Comparison of ENCODE assay signal across 8 cellular contexts in genomic region chr3:153164009-153164550, GRCh38. TPM values are rescaled to one million over a fixed set of nuclear protein-coding genes. Genes with fewer than 3 reads are reported as not detected.
A peak's percentile ranks its signal among the peaks of the same experiment; 100 is the strongest.
DNase-seq lines count a peak whose midpoint lies in the region; ATAC-seq and TF ChIP-seq lines count a peak whose summit lies in the region.

No MANE protein-coding gene starts in this region.

- H2BK5ac ChIP-seq in mesenchymal stem cell (ENCODE audit: low read depth, low read length, poor library complexity, severe bottlenecking) = no peak overlapping the region

- H3K9ac ChIP-seq in mesenchymal stem cell (ENCODE audit: low read length) = peak overlapping the region; percentile 99

- intact Hi-C loops in heart left ventricle (cut with DNase I) = loop anchor here in 8 of 10 donors (2.0 to 10.0 kb wide), 12 partner anchors 58 to 603 kb away; no protein-coding TSS in a partner anchor
- intact Hi-C loops in cardiac septum (cut with DNase I) = loop anchor here (5.0 to 10.0 kb wide), 3 partner anchors 122 to 461 kb away; no protein-coding TSS in a partner anchor
- intact Hi-C loops in uterus (cut with DNase I; ENCODE audit: low total_unique reads) = no loop called here

- H2BK15ac ChIP-seq in mesenchymal stem cell (ENCODE audit: low read depth, poor library complexity, severe bottlenecking) = no peak overlapping the region

- no peak overlapping the region for H3K4ac ChIP-seq in mesenchymal stem cell (ENCODE audit: low read depth in 1 of 2, low read length in 2 of 2)

- peak overlapping the region; percentile 83 to 95 (median 93) for H3K27ac Mint-ChIP-seq in brain

- H2BK12ac ChIP-seq in mesenchymal stem cell (ENCODE audit: low read length in 2 of 2) = no peak overlapping the region

- H3K4me2 ChIP-seq in mesenchymal stem cell (ENCODE audit: low read length, poor library complexity, severe bottlenecking) = peak overlapping the region; percentile 82

- H3K18ac ChIP-seq in mesenchymal stem cell (ENCODE audit: low read depth in 1 of 2, low read length in 2 of 2) = no peak overlapping the region

- H3K4me1 Mint-ChIP-seq in brain = peaks cover 51% of the 10 kb centered on the region

- H3K9me3 ChIP-seq in heart left ventricle = no peaks in the 10 kb centered on the region
- H3K9me3 ChIP-seq in mesenchymal stem cell (ENCODE audit: control insufficient read depth, low read length) = no peaks in the 10 kb centered on the region
- no peaks in the 10 kb centered on the region for H3K9me3 ChIP-seq in uterus

- no peaks in the 10 kb centered on the region for H3K79me1 ChIP-seq in mesenchymal stem cell (replicated peaks; ENCODE audit: low read length, poor library complexity, severe bottlenecking)

- H2AK5ac ChIP-seq in mesenchymal stem cell (ENCODE audit: low read length, severe bottlenecking) = no peak overlapping the region

- in situ Hi-C loops in ACHN (cut with HindIII; ENCODE audit: low pct_ligation_motif_present, low pct_unique_long_range_greater_than_20kb, low sequenced_read_pairs) = no loop called here

- ATAC-seq in heart left ventricle (no peak), GM19395 (IDR thresholded peaks at IDR 0.05; ENCODE audit: unreplicated experiment) (no peak), GM21717 (IDR thresholded peaks at IDR 0.05; ENCODE audit: unreplicated experiment) (no peak)

- no peak for DNase-seq in heart left ventricle
- DNase-seq in cardiac septum (ENCODE audit: low spot score) = no peak
- no peak for DNase-seq in mesenchymal stem cell
- no peak for DNase-seq in uterus
- no peak for DNase-seq in ACHN

- TF ChIP-seq CTCF in heart left ventricle (IDR thresholded peaks at IDR 0.05) = no peak
- no peak for TF ChIP-seq CTCF in brain (conservative IDR thresholded peaks at IDR 0.05)
- no peak for TF ChIP-seq CTCF in uterus (IDR thresholded peaks at IDR 0.05)

- H4K91ac ChIP-seq in mesenchymal stem cell (ENCODE audit: low read length) = no peak overlapping the region

- H3K36me3 Mint-ChIP-seq in brain = peaks cover 24% of the 10 kb centered on the region

- H3K4me3 ChIP-seq in heart left ventricle (peak overlapping the region in 10 of 12 donors; percentile 72 to 98 (median 82)), mesenchymal stem cell (ENCODE audit: insufficient read depth in 1 of 2, low read depth in 1 of 2, low read length in 2 of 2) (peak overlapping the region; percentile 46 to 98), uterus (peak overlapping the region; percentile 56 to 59)

- TF ChIP-seq POLR2A in heart left ventricle (IDR thresholded peaks at IDR 0.05) (no peak), uterus (IDR thresholded peaks at IDR 0.05) (no peak)

- H3K27me3 Mint-ChIP-seq in brain = peaks cover 26% of the 10 kb centered on the region

- no peak overlapping the region for H2BK120ac ChIP-seq in mesenchymal stem cell (ENCODE audit: low read depth, low read length)

- peak overlapping the region; percentile 94 to 99 (median 98) for H3K4me3 Mint-ChIP-seq in brain

- no peak overlapping the region for H2AFZ ChIP-seq in mesenchymal stem cell (ENCODE audit: low read depth, low read length)

- no peak overlapping the region for H4K8ac ChIP-seq in mesenchymal stem cell (ENCODE audit: low read length)

- H3K9me3 Mint-ChIP-seq in brain = peaks cover 0 to 2% (median 0%) of the 10 kb centered on the region in 5 experiments

- H3K27me3 ChIP-seq in heart left ventricle = no peaks in the 10 kb centered on the region
- no peaks in the 10 kb centered on the region for H3K27me3 ChIP-seq in mesenchymal stem cell (ENCODE audit: control insufficient read depth in 1 of 2, insufficient read depth in 1 of 2, low read length in 2 of 2)
- no peaks in the 10 kb centered on the region for H3K27me3 ChIP-seq in uterus

- H3K4me1 ChIP-seq in heart left ventricle (peaks cover 0 to 53% (median 24%) of the 10 kb centered on the region in 12 donors), mesenchymal stem cell (ENCODE audit: control insufficient read depth, insufficient read depth, low read depth, low read length) (peaks cover 7% of the 10 kb centered on the region), uterus (no peaks in the 10 kb centered on the region)

- no peak overlapping the region for H3K14ac ChIP-seq in mesenchymal stem cell (ENCODE audit: low read length in 2 of 2)

- H3K23ac ChIP-seq in mesenchymal stem cell (ENCODE audit: low read length in 2 of 2) = no peak overlapping the region

- H3K36me3 ChIP-seq in heart left ventricle = peaks cover 0 to 27% (median 0%) of the 10 kb centered on the region in 9 donors
- peaks cover 0 to 34% of the 10 kb centered on the region in 2 experiments for H3K36me3 ChIP-seq in mesenchymal stem cell (ENCODE audit: control insufficient read depth in 1 of 2, insufficient read depth in 2 of 2, low read depth in 1 of 2, low read length in 2 of 2)
- no peaks in the 10 kb centered on the region for H3K36me3 ChIP-seq in uterus

- 37 to 47% (median 41%) methylated on average over 3 of the region's 3 CpGs for WGBS in heart left ventricle, 4 donors
- 0% methylated on average over 2 of the region's 3 CpGs for WGBS in mesenchymal stem cell

- H3K27ac ChIP-seq in heart left ventricle (peak overlapping the region in 4 of 12 donors; percentile 81 to 98 (median 90)), mesenchymal stem cell (ENCODE audit: low read length, poor library complexity, severe bottlenecking) (no peak overlapping the region), uterus (peak overlapping the region in 1 of 2 donors; percentile 93)

RNA-seq across cellular contexts. Expression of gene RAP2B, which starts 2.1 kb away (rescaled TPM):
- 10 to 100 TPM in 2 of 9 donors, 1 to 10 TPM in 7; 2.4 to 23.8 (median 3.8) TPM for total RNA-seq in heart left ventricle
- polyA plus RNA-seq in heart left ventricle = 1 to 10 TPM in 1 of 2 donors, under 1 TPM in 1; 0.99 to 1.5 TPM
- total RNA-seq in cardiac septum = 4.7 TPM
- polyA plus RNA-seq in brain (ENCODE audit: insufficient read depth, low read depth, low replicate concordance) = 0.46 TPM
- 9.5 TPM for polyA plus RNA-seq in mesenchymal stem cell (2013, experiment 1 of 2)
- polyA plus RNA-seq in mesenchymal stem cell (2013, experiment 2 of 2) = 10.1 TPM
- 10 to 100 TPM in 1 of 4 donors, 1 to 10 TPM in 3; 1.8 to 20.5 (median 8.6) TPM for total RNA-seq in uterus
